ENCODE assay signal across 1 cellular context in genomic region chr16:64586756-64587155, GRCh38.
TF ChIP-seq lines count a peak whose summit lies in the region.

No MANE protein-coding gene starts in this region.

TF ChIP-seq in GM23338, 12 proteins besides CTCF, POLR2A, EP300 and RAD21 (continued from another document):
- TF ChIP-seq, protein P1, sequence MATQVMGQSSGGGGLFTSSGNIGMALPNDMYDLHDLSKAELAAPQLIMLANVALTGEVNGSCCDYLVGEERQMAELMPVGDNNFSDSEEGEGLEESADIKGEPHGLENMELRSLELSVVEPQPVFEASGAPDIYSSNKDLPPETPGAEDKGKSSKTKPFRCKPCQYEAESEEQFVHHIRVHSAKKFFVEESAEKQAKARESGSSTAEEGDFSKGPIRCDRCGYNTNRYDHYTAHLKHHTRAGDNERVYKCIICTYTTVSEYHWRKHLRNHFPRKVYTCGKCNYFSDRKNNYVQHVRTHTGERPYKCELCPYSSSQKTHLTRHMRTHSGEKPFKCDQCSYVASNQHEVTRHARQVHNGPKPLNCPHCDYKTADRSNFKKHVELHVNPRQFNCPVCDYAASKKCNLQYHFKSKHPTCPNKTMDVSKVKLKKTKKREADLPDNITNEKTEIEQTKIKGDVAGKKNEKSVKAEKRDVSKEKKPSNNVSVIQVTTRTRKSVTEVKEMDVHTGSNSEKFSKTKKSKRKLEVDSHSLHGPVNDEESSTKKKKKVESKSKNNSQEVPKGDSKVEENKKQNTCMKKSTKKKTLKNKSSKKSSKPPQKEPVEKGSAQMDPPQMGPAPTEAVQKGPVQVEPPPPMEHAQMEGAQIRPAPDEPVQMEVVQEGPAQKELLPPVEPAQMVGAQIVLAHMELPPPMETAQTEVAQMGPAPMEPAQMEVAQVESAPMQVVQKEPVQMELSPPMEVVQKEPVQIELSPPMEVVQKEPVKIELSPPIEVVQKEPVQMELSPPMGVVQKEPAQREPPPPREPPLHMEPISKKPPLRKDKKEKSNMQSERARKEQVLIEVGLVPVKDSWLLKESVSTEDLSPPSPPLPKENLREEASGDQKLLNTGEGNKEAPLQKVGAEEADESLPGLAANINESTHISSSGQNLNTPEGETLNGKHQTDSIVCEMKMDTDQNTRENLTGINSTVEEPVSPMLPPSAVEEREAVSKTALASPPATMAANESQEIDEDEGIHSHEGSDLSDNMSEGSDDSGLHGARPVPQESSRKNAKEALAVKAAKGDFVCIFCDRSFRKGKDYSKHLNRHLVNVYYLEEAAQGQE (IDR thresholded peaks at IDR 0.05; ENCODE audit: unreplicated experiment): no peak
- TF ChIP-seq ZNF462 (CRISPR knock-in tag; IDR thresholded peaks at IDR 0.05): no peak
